8 cellular contexts compared by ENCODE assay signal in the genomic region with DNA sequence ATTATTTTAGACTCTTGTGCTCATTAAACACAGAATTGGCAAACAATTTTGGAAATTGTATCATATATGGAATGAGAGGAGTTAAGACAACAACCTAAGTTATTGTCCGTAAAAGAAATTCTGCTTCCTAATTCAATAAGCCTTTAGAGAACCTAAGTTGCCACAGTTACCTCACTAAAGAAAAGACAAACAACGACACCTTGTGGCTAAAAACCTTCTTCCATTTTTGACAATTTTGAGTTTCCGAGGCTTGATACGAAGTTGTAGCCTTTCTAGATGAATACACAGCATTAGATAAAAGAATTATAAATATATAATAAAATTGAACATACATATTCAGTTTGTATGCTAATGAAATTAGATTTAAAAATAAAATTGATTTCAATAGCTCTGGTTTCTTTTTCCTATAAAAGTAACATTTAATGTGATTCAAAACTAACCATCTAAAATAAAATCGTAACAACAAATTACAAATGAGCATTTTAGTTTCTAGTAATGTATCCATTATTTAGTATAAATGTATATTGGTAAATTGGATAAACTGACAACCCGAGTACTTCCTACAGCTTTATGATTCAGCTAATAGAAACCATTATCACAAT.
DNase-seq lines count a peak whose midpoint lies in the region; ATAC-seq and TF ChIP-seq lines count a peak whose summit lies in the region.

No MANE protein-coding gene starts in this region.

- peak; percentile 58 for ATAC-seq in GM18505 (IDR thresholded peaks at IDR 0.05; ENCODE audit: unreplicated experiment)

- peak; percentile 78 for DNase-seq in ACHN
- DNase-seq in HT1080 (ENCODE audit: low read depth): peak; percentile 58
- DNase-seq in RPMI8226: peak; percentile 31
- peak; percentile 93 for DNase-seq in fibroblast of peridontal ligament (ENCODE audit: extremely low read depth)
- DNase-seq in skeletal muscle cell (ENCODE audit: low read depth): peak; percentile 36
- no peak for DNase-seq in mucosa of gallbladder (ENCODE audit: low spot score)
- no peak for DNase-seq in stimulated activated CD4-positive, alpha-beta T cell treated with anti-CD3 and anti-CD28 coated beads, Interleukin-2, amount 100 ng/mL, for 48 hours

- no peak overlapping the region for H3K4me3 ChIP-seq in skeletal muscle cell (ENCODE audit: low read depth, low read length)

- TF ChIP-seq POLR2A in GM18505 (IDR thresholded peaks at IDR 0.05; ENCODE audit: borderline replicate concordance, extremely low read depth, insufficient read depth, insufficient read length): no peak

- in situ Hi-C loops in ACHN (cut with HindIII; ENCODE audit: low pct_ligation_motif_present, low pct_unique_long_range_greater_than_20kb, low sequenced_read_pairs): no loop called here

Comparison
In these comparisons a context has a peak if more than half of its experiments do, and no peak if none do; other contexts are left out.
1. DNase-seq: peak in ACHN (single experiment), HT1080 (single experiment), RPMI8226 (single experiment), fibroblast of peridontal ligament (single experiment) and skeletal muscle cell (single experiment); none in mucosa of gallbladder (single experiment) and stimulated activated CD4-positive, alpha-beta T cell treated with anti-CD3 and anti-CD28 coated beads, Interleukin-2, amount 100 ng/mL, for 48 hours (0 of 2).